Comparison of ENCODE assay signal across 32 cellular contexts in the genomic region with DNA sequence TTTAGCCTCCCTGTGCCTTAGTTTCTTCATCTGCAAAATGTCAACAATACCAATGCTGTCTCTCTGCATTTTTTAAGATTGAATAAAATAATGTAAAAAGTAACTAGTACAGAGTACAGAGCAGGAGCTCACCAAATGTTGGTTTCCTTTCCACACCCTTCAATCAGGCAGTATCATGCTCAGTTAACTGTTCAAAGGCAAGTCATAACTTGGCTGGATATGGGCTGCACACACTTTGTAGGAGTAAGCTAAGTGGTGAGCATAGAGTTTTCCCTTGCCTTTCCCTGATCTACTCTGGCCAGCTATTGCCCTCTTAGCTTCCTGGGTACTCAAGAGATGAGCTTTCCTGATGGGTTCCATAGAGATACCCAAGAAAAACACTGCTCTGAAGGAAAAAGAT.
"Had no signal": no experiment of that assay in that cellular context is flagged by ENCODE, and none has a peak within 500 bp of the region (broad histone marks: within the 10 kb centered on the region; RNA-seq: fewer than 3 reads in every experiment).

No MANE protein-coding gene starts in this region.

- H3K9me3 Mint-ChIP-seq: activated B cell treated with CpG ODN at 0.5 μM for 24 hours; activated CD8-positive, alpha-beta T cell treated with anti-CD3 and anti-CD28 coated beads for 36 hours; activated T-cell treated with anti-CD3 and anti-CD28 coated beads, Interleukin-2, amount 50 U/mL, for 4 hours; activated T-helper 17 cell treated with anti-CD3 and anti-CD28 coated beads, Interleukin-2, amount 50 U/mL, for 72 hours; T-helper 2 cell treated with Interferon-gamma antibody and Interleukin-4, amounts not matched to agents 5 μg/mL and 100 μg/mL, for 36 hours had no signal

- H3K27me3 ChIP-seq: brain microvascular endothelial cell, colonic mucosa had no signal

- H3K9me3 ChIP-seq: colonic mucosa, esophagus squamous epithelium had no signal

- H3K27ac ChIP-seq: brain microvascular endothelial cell, cardiac muscle cell, colonic mucosa, esophagus squamous epithelium, WERI-Rb-1 had no signal

- H3K4me3 ChIP-seq: cardiac muscle cell, colonic mucosa, esophagus squamous epithelium had no signal

- H3K4me1 ChIP-seq: colonic mucosa had no signal

- H3K4me3 Mint-ChIP-seq: activated B cell treated with CpG ODN at 0.5 μM for 24 hours; activated CD8-positive, alpha-beta T cell treated with anti-CD3 and anti-CD28 coated beads for 36 hours; activated naive CD8-positive, alpha-beta T cell; activated T-cell treated with anti-CD3 and anti-CD28 coated beads, Interleukin-2, amount 50 U/mL, for 4 hours; activated T-helper 17 cell treated with anti-CD3 and anti-CD28 coated beads, Interleukin-2, amount 50 U/mL, for 72 hours; T-helper 17 cell; T-helper 2 cell treated with Interferon-gamma antibody and Interleukin-4, amounts not matched to agents 5 μg/mL and 100 μg/mL, for 36 hours had no signal

- FAIRE-seq: astrocyte, endometrium, endothelial cell of umbilical vein, frontal cortex had no signal

- H3K36me3 ChIP-seq: brain microvascular endothelial cell, cardiac muscle cell, colonic mucosa, esophagus squamous epithelium, WERI-Rb-1 had no signal

- H3K4me1 Mint-ChIP-seq: activated T-helper 17 cell treated with anti-CD3 and anti-CD28 coated beads, Interleukin-2, amount 50 U/mL, for 72 hours had no signal

- DNase-seq: activated B cell treated with CpG ODN at 0.5 μM for 24 hours; activated CD4-positive, alpha-beta T cell treated with anti-CD3 and anti-CD28 coated beads for 48 hours; activated CD4-positive, alpha-beta T cell treated with anti-CD3 and anti-CD28 coated beads, Interleukin-2, amount 50 U/mL, for 1 hour; activated CD4-positive, alpha-beta T cell treated with anti-CD3 and anti-CD28 coated beads, Interleukin-2, amount 50 U/mL, for 48 hours; activated CD8-positive, alpha-beta memory T cell treated with anti-CD3 and anti-CD28 coated beads for 24 hours; activated CD8-positive, alpha-beta T cell treated with anti-CD3 and anti-CD28 coated beads for 36 hours; activated effector memory CD4-positive, alpha-beta T cell treated with Interleukin-2 at 50 U/mL for 16 hours; activated gamma-delta T cell treated with Interleukin-2 at 50 U/mL for 16 hours; activated naive CD4-positive, alpha-beta T cell treated with anti-CD3 and anti-CD28 coated beads, Interleukin-2, amount 50 U/mL, for 16 hours; activated naive CD4-positive, alpha-beta T cell treated with Interleukin-2 at 50 U/mL for 16 hours; activated T-cell treated with anti-CD3 and anti-CD28 coated beads, Interleukin-2, amount 50 U/mL, for 4 hours; amniotic stem cell; anterior cingulate cortex; brain microvascular endothelial cell; central memory CD4-positive, alpha-beta T cell; cerebellar nuclear complex; colonic mucosa; effector CD8-positive, alpha-beta T cell; esophagus squamous epithelium; T-helper 1 cell; T-helper 17 cell; T1000; WERI-Rb-1 had no signal

- ATAC-seq: activated CD4-positive, CD25-positive, alpha-beta regulatory T cell treated with anti-CD3 and anti-CD28 coated beads, Interleukin-2, amount 50 U/mL, for 24 hours; activated CD8-positive, alpha-beta T cell treated with anti-CD3 and anti-CD28 coated beads for 36 hours; activated T-cell treated with anti-CD3 and anti-CD28 coated beads, Interleukin-2, amount 50 U/mL, for 4 hours; activated T-helper 17 cell treated with anti-CD3 and anti-CD28 coated beads, Interleukin-2, amount 50 U/mL, for 72 hours; T-helper 17 cell had no signal

- H3K36me3 Mint-ChIP-seq: activated naive CD8-positive, alpha-beta T cell had no signal

- H3K27ac Mint-ChIP-seq: activated B cell treated with CpG ODN at 0.5 μM for 24 hours; activated CD8-positive, alpha-beta T cell treated with anti-CD3 and anti-CD28 coated beads for 36 hours; activated naive CD8-positive, alpha-beta T cell; activated T-helper 17 cell treated with anti-CD3 and anti-CD28 coated beads, Interleukin-2, amount 50 U/mL, for 72 hours; T-helper 17 cell; T-helper 2 cell treated with Interferon-gamma antibody and Interleukin-4, amounts not matched to agents 5 μg/mL and 100 μg/mL, for 36 hours had no signal
